Comparison of ENCODE assay signal across 8 cellular contexts in genomic region chr17:7214300-7215135, GRCh38. TPM values are rescaled to one million over a fixed set of nuclear protein-coding genes. Genes with fewer than 3 reads are reported as not detected.
DNase-seq lines count a peak whose midpoint lies in the region; ATAC-seq and TF ChIP-seq lines count a peak whose summit lies in the region.

No MANE protein-coding gene starts in this region.

- H3K27ac ChIP-seq in fibroblast of lung (ENCODE audit: insufficient read depth, low read length): peak overlapping the region; percentile 89

- no peak overlapping the region for H2AFZ ChIP-seq in fibroblast of lung (ENCODE audit: low read length)

- H3K27ac Mint-ChIP-seq in naive thymus-derived CD8-positive, alpha-beta T cell: peak overlapping the region; percentile 95 to 100 (median 99)
- peak overlapping the region; percentile 97 for H3K27ac Mint-ChIP-seq in stimulated activated naive B cell treated with anti-CD40 and anti-IgM and Interleukin-4, amounts not matched to agents 10 μg/mL and 1 μg/mL and 100 μg/mL, for 72 hours

- H3K27me3 Mint-ChIP-seq in naive thymus-derived CD8-positive, alpha-beta T cell: peaks cover 0 to 2% (median 0%) of the 10 kb centered on the region in 5 donors
- H3K27me3 Mint-ChIP-seq in stimulated activated naive B cell treated with anti-CD40 and anti-IgM and Interleukin-4, amounts not matched to agents 10 μg/mL and 1 μg/mL and 100 μg/mL, for 72 hours: peaks cover 0 to 24% of the 10 kb centered on the region in 2 donors

- H3K27me3 ChIP-seq in fibroblast of lung (ENCODE audit: control insufficient read depth, insufficient read depth, low read length): no peaks in the 10 kb centered on the region

- H3K36me3 Mint-ChIP-seq in naive thymus-derived CD8-positive, alpha-beta T cell: peaks cover 0 to 2% (median 0%) of the 10 kb centered on the region in 3 donors
- H3K36me3 Mint-ChIP-seq in stimulated activated naive B cell treated with anti-CD40 and anti-IgM and Interleukin-4, amounts not matched to agents 10 μg/mL and 1 μg/mL and 100 μg/mL, for 72 hours: no peaks in the 10 kb centered on the region

- peak overlapping the region; percentile 76 for H3K4me2 ChIP-seq in fibroblast of lung (ENCODE audit: extremely low read depth, insufficient read depth, low read length)

- H3K79me2 ChIP-seq in fibroblast of lung (ENCODE audit: control insufficient read depth, insufficient read depth, low read length): peaks cover 32% of the 10 kb centered on the region

- no peaks in the 10 kb centered on the region for H3K9me3 ChIP-seq in fibroblast of lung (ENCODE audit: control insufficient read depth, insufficient read depth, low read depth, low read length)

- H3K36me3 ChIP-seq in fibroblast of lung (ENCODE audit: control insufficient read depth, insufficient read depth, low read length): no peaks in the 10 kb centered on the region

- DNase-seq in Daoy (ENCODE audit: low read depth) (peak; percentile 99), H4 (ENCODE audit: low spot score) (peak; percentile 91), LNCaP clone FGC (ENCODE audit: low read depth) (peak; percentile 81), RPMI7951 (ENCODE audit: low read depth) (peak; percentile 92), fibroblast of lung (ENCODE audit: low read depth in 2 of 2) (peak; percentile 95 to 96)
- DNase-seq in activated T-helper 1 cell treated with anti-CD3 and anti-CD28 coated beads, Interleukin-2, amount 50 U/mL, for 16 hours (ENCODE audit: low read depth in 1 of 2, low spot score in 1 of 2): peak; percentile 97 to 98
- peak; percentile 97 to 99 (median 99) for DNase-seq in naive thymus-derived CD8-positive, alpha-beta T cell
- peak; percentile 99 for DNase-seq in stimulated activated naive B cell treated with anti-CD40 and anti-IgM and Interleukin-4, amounts not matched to agents 10 μg/mL and 1 μg/mL and 100 μg/mL, for 72 hours

- peak; percentile 74 to 78 for ATAC-seq in naive thymus-derived CD8-positive, alpha-beta T cell
- ATAC-seq in stimulated activated naive B cell treated with anti-CD40 and anti-IgM and Interleukin-4, amounts not matched to agents 10 μg/mL and 1 μg/mL and 100 μg/mL, for 72 hours (replicated peaks): peak; percentile 77 to 87

- peaks cover 43 to 66% (median 63%) of the 10 kb centered on the region in 4 donors for H3K4me1 Mint-ChIP-seq in naive thymus-derived CD8-positive, alpha-beta T cell
- H3K4me1 Mint-ChIP-seq in stimulated activated naive B cell treated with anti-CD40 and anti-IgM and Interleukin-4, amounts not matched to agents 10 μg/mL and 1 μg/mL and 100 μg/mL, for 72 hours: peaks cover 49 to 58% of the 10 kb centered on the region in 2 donors

- H3K4me1 ChIP-seq in fibroblast of lung (ENCODE audit: control insufficient read depth, extremely low read depth, insufficient read depth, low read length): peaks cover 10% of the 10 kb centered on the region

- H3K4me3 Mint-ChIP-seq in naive thymus-derived CD8-positive, alpha-beta T cell: peak overlapping the region; percentile 85 to 98 (median 93)
- H3K4me3 Mint-ChIP-seq in stimulated activated naive B cell treated with anti-CD40 and anti-IgM and Interleukin-4, amounts not matched to agents 10 μg/mL and 1 μg/mL and 100 μg/mL, for 72 hours: peak overlapping the region; percentile 86 to 97

- H3K4me3 ChIP-seq in LNCaP clone FGC (ENCODE audit: low read depth, low read length) (peak overlapping the region; percentile 45), fibroblast of lung (replicated peaks in 1 of 4; ENCODE audit: control extremely low read depth in 1 of 4, insufficient read depth in 1 of 4, low read depth in 3 of 4, low read length in 4 of 4) (peak overlapping the region; percentile 40 to 78 (median 56))

- no peaks in the 10 kb centered on the region for H4K20me1 ChIP-seq in fibroblast of lung (ENCODE audit: control insufficient read depth, extremely low read depth, insufficient read depth, low read length)

- H3K9ac ChIP-seq in fibroblast of lung (ENCODE audit: insufficient read depth, low read length): peak overlapping the region; percentile 72

- TF ChIP-seq CTCF in LNCaP clone FGC (IDR thresholded peaks at IDR 0.05; ENCODE audit: control insufficient read depth, extremely low read depth, insufficient read depth) (peak; percentile 44), fibroblast of lung (conservative IDR thresholded peaks at IDR 0.05 in 1 of 2, IDR thresholded peaks at IDR 0.05 in 1 of 2; ENCODE audit: low read depth in 1 of 2, low read length in 2 of 2) (peak; percentile 58 to 70)

- POLR2A ChIA-PET in naive thymus-derived CD8-positive, alpha-beta T cell (lab: Charles Lee): interaction anchor here (0.7 to 14.0 kb wide), 9 partner anchors 10 to 472 kb away, joined by 3 to 371 read pairs (median 4); partner anchors contain the start of genes CTDNEP1, DVL2, ELP5 and GABARAP

- H3K9me3 Mint-ChIP-seq in naive thymus-derived CD8-positive, alpha-beta T cell: no peaks in the 10 kb centered on the region
- H3K9me3 Mint-ChIP-seq in stimulated activated naive B cell treated with anti-CD40 and anti-IgM and Interleukin-4, amounts not matched to agents 10 μg/mL and 1 μg/mL and 100 μg/mL, for 72 hours: no peaks in the 10 kb centered on the region

RNA-seq across cellular contexts. Expression of gene DLG4, which starts 5.1 kb away (rescaled TPM):
- total RNA-seq in Daoy (2014; rRNA removed; shearing (Covaris generic)): 3.1 and 4.4 TPM in 2 replicates
- total RNA-seq in H4 (2014; rRNA removed; shearing (Covaris generic)): 2.3 and 3.9 TPM in 2 replicates
- 6.5 and 6.6 TPM in 2 replicates for total RNA-seq in RPMI7951 (2014; rRNA removed; shearing (Covaris generic))
- total RNA-seq in fibroblast of lung: 12.6 and 22.0 TPM in 2 replicates
- polyA plus RNA-seq in fibroblast of lung: 11.3 and 14.2 TPM in 2 replicates
- polyA plus RNA-seq in fibroblast of lung (2012): 12.9 and 16.0 TPM in 2 replicates
- 25.9 and 29.9 TPM in 2 replicates for polyA minus RNA-seq in fibroblast of lung (ENCODE audit: low replicate concordance)
- 10 to 100 TPM in 1 of 2 experiments, 1 to 10 TPM in 1; 8.4 to 10.2 TPM for total RNA-seq in naive thymus-derived CD8-positive, alpha-beta T cell
- under 1 TPM; 0.24 to 0.62 (median 0.33) TPM for polyA plus RNA-seq in naive thymus-derived CD8-positive, alpha-beta T cell

RNA-seq across cellular contexts. Expression of gene ACADVL, which starts 5.2 kb away (rescaled TPM):
- total RNA-seq in Daoy (2014; rRNA removed; shearing (Covaris generic)): 306 and 420 TPM in 2 replicates
- 118 and 161 TPM in 2 replicates for total RNA-seq in H4 (2014; rRNA removed; shearing (Covaris generic))
- 287 and 295 TPM in 2 replicates for total RNA-seq in RPMI7951 (2014; rRNA removed; shearing (Covaris generic))
- total RNA-seq in fibroblast of lung: 185 and 313 TPM in 2 replicates
- 129 and 143 TPM in 2 replicates for polyA plus RNA-seq in fibroblast of lung
- 193 and 213 TPM in 2 replicates for polyA plus RNA-seq in fibroblast of lung (2012)
- 320 and 330 TPM in 2 replicates for polyA minus RNA-seq in fibroblast of lung (ENCODE audit: low replicate concordance)
- total RNA-seq in naive thymus-derived CD8-positive, alpha-beta T cell: 100 to 1,000 TPM; 402 TPM
- 10 to 100 TPM; 78.8 to 91.2 (median 85.2) TPM for polyA plus RNA-seq in naive thymus-derived CD8-positive, alpha-beta T cell

RNA-seq across cellular contexts. Expression of gene DVL2, which starts 19.8 kb away (rescaled TPM):
- total RNA-seq in Daoy (2014; rRNA removed; shearing (Covaris generic)): 22.2 and 42.7 TPM in 2 replicates
- 24.8 and 36.1 TPM in 2 replicates for total RNA-seq in H4 (2014; rRNA removed; shearing (Covaris generic))
- total RNA-seq in RPMI7951 (2014; rRNA removed; shearing (Covaris generic)): 24.6 and 25.0 TPM in 2 replicates
- total RNA-seq in fibroblast of lung: 91.8 and 95.8 TPM in 2 replicates
- 8.1 and 8.6 TPM in 2 replicates for polyA plus RNA-seq in fibroblast of lung
- polyA plus RNA-seq in fibroblast of lung (2012): 34.1 and 36.8 TPM in 2 replicates
- 70.9 and 73.8 TPM in 2 replicates for polyA minus RNA-seq in fibroblast of lung (ENCODE audit: low replicate concordance)
- total RNA-seq in naive thymus-derived CD8-positive, alpha-beta T cell: 10 to 100 TPM; 80.7 to 81.5 TPM
- polyA plus RNA-seq in naive thymus-derived CD8-positive, alpha-beta T cell: 10 to 100 TPM; 19.3 to 26.5 (median 19.3) TPM

RNA-seq across cellular contexts. Expression of gene PHF23, which starts 24.7 kb away (rescaled TPM):
- total RNA-seq in Daoy (2014; rRNA removed; shearing (Covaris generic)): 44.5 and 54.8 TPM in 2 replicates
- 37.5 and 45.3 TPM in 2 replicates for total RNA-seq in H4 (2014; rRNA removed; shearing (Covaris generic))
- 24.7 and 40.3 TPM in 2 replicates for total RNA-seq in RPMI7951 (2014; rRNA removed; shearing (Covaris generic))
- total RNA-seq in fibroblast of lung: 41.6 and 45.4 TPM in 2 replicates
- polyA plus RNA-seq in fibroblast of lung: 46.6 and 48.7 TPM in 2 replicates
- 47.2 and 48.1 TPM in 2 replicates for polyA plus RNA-seq in fibroblast of lung (2012)
- 52.1 and 77.2 TPM in 2 replicates for polyA minus RNA-seq in fibroblast of lung (ENCODE audit: low replicate concordance)
- total RNA-seq in naive thymus-derived CD8-positive, alpha-beta T cell: 10 to 100 TPM; 49.9 to 53.9 TPM
- polyA plus RNA-seq in naive thymus-derived CD8-positive, alpha-beta T cell: 10 to 100 TPM; 18.1 to 35.7 (median 22.2) TPM

RNA-seq across cellular contexts. Expression of gene GABARAP, which starts 27.7 kb away (rescaled TPM):
- 108 and 113 TPM in 2 replicates for total RNA-seq in Daoy (2014; rRNA removed; shearing (Covaris generic))
- 396 and 471 TPM in 2 replicates for total RNA-seq in H4 (2014; rRNA removed; shearing (Covaris generic))
- 451 and 468 TPM in 2 replicates for total RNA-seq in RPMI7951 (2014; rRNA removed; shearing (Covaris generic))
- total RNA-seq in fibroblast of lung: 173 and 224 TPM in 2 replicates
- 978 and 1,154 TPM in 2 replicates for polyA plus RNA-seq in fibroblast of lung
- 670 and 826 TPM in 2 replicates for polyA plus RNA-seq in fibroblast of lung (2012)
- 530 and 737 TPM in 2 replicates for polyA minus RNA-seq in fibroblast of lung (ENCODE audit: low replicate concordance)
- 100 to 1,000 TPM; 268 to 280 TPM for total RNA-seq in naive thymus-derived CD8-positive, alpha-beta T cell
- polyA plus RNA-seq in naive thymus-derived CD8-positive, alpha-beta T cell: 100 to 1,000 TPM; 799 to 964 (median 817) TPM

Comparison
In these comparisons a context has a peak if more than half of its experiments do, and no peak if none do; other contexts are left out.
1. Peak in every context shown above with its lines: DNase-seq, ATAC-seq, H3K4me3 ChIP-seq and H3K27ac ChIP-seq.